Comparison of ENCODE assay signal across 19 cellular contexts in genomic region chr16:24855678-24856077, GRCh38. TPM values are rescaled to one million over a fixed set of nuclear protein-coding genes. Genes with fewer than 3 reads are reported as not detected.
DNase-seq lines count a peak whose midpoint lies in the region; TF ChIP-seq lines count a peak whose summit lies in the region.
"Had no signal": no experiment of that assay in that cellular context is flagged by ENCODE, and none has a peak within 500 bp of the region (broad histone marks: within the 10 kb centered on the region; RNA-seq: fewer than 3 reads in every experiment).

No MANE protein-coding gene starts in this region.

- no peak overlapping the region for H3K4me3 ChIP-seq in LNCaP clone FGC (ENCODE audit: low read depth, low read length)

- H3K27ac ChIP-seq in 22Rv1 (no peak overlapping the region; the same call in 1 of the 2 replicates), VCaP (peak overlapping the region; percentile 57)
- H3K27ac ChIP-seq: C4-2B, HL-60 had no signal

- DNase-seq in LNCaP clone FGC (ENCODE audit: low read depth) (peak; percentile 83), mesenteric fat pad (ENCODE audit: low spot score) (peak; percentile 22), AML-193 (lab: John Stamatoyannopoulos, UW) (no peak), NCI-H1930 (lab: John Stamatoyannopoulos, UW) (no peak), middle frontal gyrus (ENCODE audit: extremely low spot score, low spot score) (no peak), DMS 273 treated with DMSO at 0.1 percent for 48 hours (lab: John Stamatoyannopoulos, UW) (no peak)
- DNase-seq: H7, Kasumi-1, NCI-H1436, NCI-H2081, NCI-H510A, NCI-H774, SHP77 treated with DMSO at 0.1 percent for 48 hours had no signal

- TF ChIP-seq CTCF in 22Rv1 (IDR thresholded peaks at IDR 0.05), result peak; percentile 17
- no peak for TF ChIP-seq CTCF in LNCaP clone FGC (IDR thresholded peaks at IDR 0.05; ENCODE audit: control insufficient read depth, extremely low read depth, insufficient read depth)
- TF ChIP-seq CTCF in VCaP (conservative IDR thresholded peaks at IDR 0.05), result no peak

RNA-seq across cellular contexts. Expression of gene SLC5A11, which starts 9.9 kb away (rescaled TPM):
- 0.16 TPM for total RNA-seq in mesenteric fat pad
- total RNA-seq: A673, Daoy, H7 had no signal

Comparison
In these comparisons a context has a peak if more than half of its experiments do, and no peak if none do; other contexts are left out.
1. DNase-seq: peak in LNCaP clone FGC (single experiment) and mesenteric fat pad (single experiment); none in AML-193 (0 of 2), NCI-H1930 (0 of 2), middle frontal gyrus (single experiment) and DMS 273 treated with DMSO at 0.1 percent for 48 hours (single experiment).